Comparison of ENCODE assay signal across 8 cellular contexts in the genomic region with DNA sequence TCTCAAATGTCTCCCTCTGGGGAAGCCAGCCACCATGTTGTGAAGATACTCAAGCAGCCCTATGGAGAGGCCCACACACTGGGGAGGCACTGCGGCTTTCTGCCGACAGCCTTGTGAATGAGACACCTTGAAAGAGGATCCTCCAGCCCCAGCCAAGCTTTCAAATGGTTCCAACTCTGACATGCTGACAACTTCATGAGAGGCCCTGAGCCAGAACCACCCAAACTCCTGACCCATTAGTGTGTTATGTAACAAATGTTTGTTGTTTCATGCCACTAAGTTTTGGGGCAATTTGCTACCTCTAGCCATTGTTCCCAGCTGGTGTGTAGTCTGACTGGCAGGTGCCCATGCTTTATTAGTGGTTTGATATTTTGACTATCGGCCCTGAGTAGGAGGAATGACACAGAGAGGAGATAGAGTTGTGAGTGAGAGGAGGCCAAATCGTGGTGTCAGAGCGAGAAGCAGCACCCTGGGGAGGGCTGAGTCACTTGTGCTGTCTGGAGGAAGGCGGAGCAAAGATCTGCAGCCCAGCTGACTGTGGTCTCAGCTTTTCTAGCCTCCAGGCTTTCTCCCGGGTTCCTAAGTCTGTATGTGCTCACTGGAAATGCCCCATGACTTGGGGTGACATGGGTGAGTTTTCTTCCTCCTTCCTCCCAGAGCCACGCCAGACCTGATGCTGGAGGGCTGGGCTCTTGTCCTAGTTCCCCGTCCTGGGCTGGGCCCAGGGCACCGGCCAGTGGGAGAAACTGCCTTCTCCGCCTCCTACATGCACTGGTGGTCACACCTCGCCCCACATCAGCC. TPM values are rescaled to one million over a fixed set of nuclear protein-coding genes. Genes with fewer than 3 reads are reported as not detected.
DNase-seq lines count a peak whose midpoint lies in the region; ATAC-seq and TF ChIP-seq lines count a peak whose summit lies in the region.

No MANE protein-coding gene starts in this region.

- peak in 1 of 4 donors; percentile 32 for TF ChIP-seq POLR2A in esophagus squamous epithelium (IDR thresholded peaks at IDR 0.05)
- peak in 1 of 2 donors; percentile 20 for TF ChIP-seq POLR2A in vagina (IDR thresholded peaks at IDR 0.05)

- peak; percentile 62 for ATAC-seq in GM18511 (IDR thresholded peaks at IDR 0.05; ENCODE audit: unreplicated experiment)
- peak; percentile 52 for ATAC-seq in HG02852 (IDR thresholded peaks at IDR 0.05; ENCODE audit: unreplicated experiment)
- peak; percentile 87 to 90 (median 89) for ATAC-seq in psoas muscle

- H3K9me3 ChIP-seq in esophagus squamous epithelium = no peaks in the 10 kb centered on the region
- H3K9me3 ChIP-seq in psoas muscle = no peaks in the 10 kb centered on the region
- H3K9me3 ChIP-seq in vagina = no peaks in the 10 kb centered on the region

- DNase-seq in NOMO-1 treated with DMSO at 0.1 percent for 48 hours (lab: John Stamatoyannopoulos, UW; ENCODE audit: unreplicated experiment) (peak; percentile 96), esophagus squamous epithelium (lab: John Stamatoyannopoulos, UW) (peak; percentile 12), psoas muscle (peak; percentile 85 to 91), vagina (ENCODE audit: extremely low spot score in 2 of 2) (peak in 1 of 2 donors; percentile 94), NCI-H1048 (lab: John Stamatoyannopoulos, UW) (no peak)
- DNase-seq in activated CD8-positive, alpha-beta memory T cell treated with anti-CD3 and anti-CD28 coated beads, Interleukin-2, amount 50 U/mL, for 48 hours = peak; percentile 84

- H3K4me1 ChIP-seq in esophagus squamous epithelium (peaks cover 4 to 43% (median 16%) of the 10 kb centered on the region in 3 donors), psoas muscle (peaks cover 40% of the 10 kb centered on the region), vagina (peaks cover 14% of the 10 kb centered on the region)

- H3K27me3 ChIP-seq in esophagus squamous epithelium = peaks cover 0 to 11% (median 0%) of the 10 kb centered on the region in 4 donors
- no peaks in the 10 kb centered on the region for H3K27me3 ChIP-seq in psoas muscle (ENCODE audit: insufficient read depth in 3 of 3, low read length in 2 of 3)
- no peaks in the 10 kb centered on the region for H3K27me3 ChIP-seq in vagina

- peak overlapping the region in 1 of 4 donors; percentile 37 for H3K4me3 ChIP-seq in esophagus squamous epithelium
- peak overlapping the region; percentile 59 for H3K4me3 ChIP-seq in psoas muscle
- H3K4me3 ChIP-seq in vagina = no peak overlapping the region

- no peaks in the 10 kb centered on the region for H3K36me3 ChIP-seq in esophagus squamous epithelium
- no peaks in the 10 kb centered on the region for H3K36me3 ChIP-seq in psoas muscle (ENCODE audit: insufficient read depth in 1 of 2, low read depth in 1 of 2)
- H3K36me3 ChIP-seq in vagina = no peaks in the 10 kb centered on the region

- H3K27ac ChIP-seq in esophagus squamous epithelium (peak overlapping the region; percentile 44 to 86 (median 68)), psoas muscle (peak overlapping the region; percentile 94), vagina (peak overlapping the region; percentile 68)

- no peak for TF ChIP-seq CTCF in esophagus squamous epithelium (IDR thresholded peaks at IDR 0.05)
- TF ChIP-seq CTCF in psoas muscle (IDR thresholded peaks at IDR 0.05) = no peak
- TF ChIP-seq CTCF in vagina (IDR thresholded peaks at IDR 0.05) = no peak

- 27 to 40% methylated on average over 10 of the region's 12 CpGs for WGBS in esophagus squamous epithelium, 2 donors
- 25 to 55% (median 26%) methylated on average over 12 of the region's 12 CpGs for WGBS in psoas muscle, 3 donors

- intact Hi-C loops in esophagus squamous epithelium (cut with DNase I) = no loop called here
- intact Hi-C loops in psoas muscle (cut with DNase I) = loop anchor here in 1 of 2 donors (5.0 kb wide), 1 partner anchor 212 kb away; no protein-coding TSS in a partner anchor
- intact Hi-C loops in vagina (cut with DNase I) = no loop called here

RNA-seq across cellular contexts. Expression of gene BLM, which starts 56.8 kb away (rescaled TPM):
- total RNA-seq in esophagus squamous epithelium (1 to 10 TPM; 1.3 to 3.4 (median 2.0) TPM), psoas muscle (1 to 10 TPM in 2 of 4 donors, under 1 TPM in 2; 0.27 to 2.4 (median 1.4) TPM), vagina (1.7 TPM)
- 10 to 100 TPM in 1 of 3 donors, 1 to 10 TPM in 1, under 1 TPM in 1; 0.74 to 15.6 (median 1.7) TPM for polyA plus RNA-seq in psoas muscle
